Comparison of ENCODE assay signal across 8 cellular contexts in genomic region chr7:108660465-108660864, GRCh38.
DNase-seq lines count a peak whose midpoint lies in the region; ATAC-seq and TF ChIP-seq lines count a peak whose summit lies in the region.

No MANE protein-coding gene starts in this region.

- DNase-seq in NCI-H1092 treated with DMSO at 0.1 percent for 48 hours (lab: John Stamatoyannopoulos, UW) (peak; percentile 50), chondrocyte (ENCODE audit: low spot score) (no peak), neural crest cell (ENCODE audit: low read depth, low spot score) (no peak), sciatic nerve (ENCODE audit: low spot score) (no peak)
- no peak for DNase-seq in activated CD8-positive, alpha-beta memory T cell treated with anti-CD3 and anti-CD28 coated beads for 24 hours
- no peak for DNase-seq in activated naive CD4-positive, alpha-beta T cell treated with anti-CD3 and anti-CD28 coated beads, Interleukin-2, amount 50 U/mL, for 16 hours

- H3K36me3 Mint-ChIP-seq in chondrocyte (ENCODE audit: low read depth) (no peaks in the 10 kb centered on the region), neural crest cell (ENCODE audit: low read depth) (no peaks in the 10 kb centered on the region)

- no peak overlapping the region for H3K4me3 Mint-ChIP-seq in chondrocyte (ENCODE audit: unreplicated experiment)
- H3K4me3 Mint-ChIP-seq in neural crest cell: no peak overlapping the region

- intact Hi-C loops in sciatic nerve (cut with DNase I): no loop called here

- ATAC-seq in sciatic nerve (no peak), HG02588 (IDR thresholded peaks at IDR 0.05; ENCODE audit: unreplicated experiment) (no peak)

- H3K27ac Mint-ChIP-seq in chondrocyte (ENCODE audit: unreplicated experiment): no peak overlapping the region
- H3K27ac Mint-ChIP-seq in neural crest cell (ENCODE audit: unreplicated experiment): no peak overlapping the region

- H3K4me1 Mint-ChIP-seq in chondrocyte (ENCODE audit: low read depth) (peaks cover 6% of the 10 kb centered on the region), neural crest cell (peaks cover 16% of the 10 kb centered on the region)

- H3K27me3 Mint-ChIP-seq in chondrocyte (ENCODE audit: low read depth): peaks cover 2% of the 10 kb centered on the region
- H3K27me3 Mint-ChIP-seq in neural crest cell (ENCODE audit: low read depth): no peaks in the 10 kb centered on the region

- no peaks in the 10 kb centered on the region for H3K9me3 Mint-ChIP-seq in chondrocyte (ENCODE audit: low read depth)
- H3K9me3 Mint-ChIP-seq in neural crest cell: no peaks in the 10 kb centered on the region

- TF ChIP-seq CTCF in GM12873 (IDR thresholded peaks at IDR 0.05; ENCODE audit: insufficient read depth, low read depth, low read length, missing control alignments) (peak; percentile 7), chondrocyte (IDR thresholded peaks at IDR 0.05) (peak; percentile 67), neural crest cell (conservative IDR thresholded peaks at IDR 0.05) (peak; percentile 60)

Comparison
In these comparisons a context has a peak if more than half of its experiments do, and no peak if none do; other contexts are left out.
1. CTCF ChIP-seq: peak in every context shown above with its lines; median percentile 67 in chondrocyte; 60 in neural crest cell; 7 in GM12873.